21 cellular contexts compared by ENCODE assay signal in genomic region chr1:61320575-61320974, GRCh38.
"Had no signal": no experiment of that assay in that cellular context is flagged by ENCODE, and none has a peak within 500 bp of the region (broad histone marks: within the 10 kb centered on the region; RNA-seq: fewer than 3 reads in every experiment).

No MANE protein-coding gene starts in this region.

- H3K27ac ChIP-seq: ovary had no signal

- H3K36me3 Mint-ChIP-seq: naive thymus-derived CD8-positive, alpha-beta T cell had no signal

- H3K27me3 ChIP-seq: breast epithelium, gastroesophageal sphincter, heart right ventricle, ovary, suprapubic skin, transverse colon had no signal

- H3K36me3 ChIP-seq: breast epithelium, gastroesophageal sphincter, heart right ventricle, ovary, suprapubic skin, transverse colon had no signal

- H3K27me3 Mint-ChIP-seq: activated naive CD4-positive, alpha-beta T cell treated with anti-CD3 and anti-CD28 coated beads, Interleukin-2, amount 50 U/mL, for 24 hours; naive thymus-derived CD8-positive, alpha-beta T cell had no signal

- H3K4me3 ChIP-seq: breast epithelium, gastroesophageal sphincter, heart right ventricle, ovary, psoas muscle, suprapubic skin, transverse colon had no signal

- H3K9me3 Mint-ChIP-seq: activated CD4-positive, alpha-beta T cell treated with anti-CD3 and anti-CD28 coated beads, Interleukin-2, amount 10 ng/mL, durations not matched to agents 24 days and 14 days; activated naive CD4-positive, alpha-beta T cell treated with anti-CD3 and anti-CD28 coated beads, Interleukin-2, amount 50 U/mL, for 24 hours; naive thymus-derived CD8-positive, alpha-beta T cell; stimulated activated naive CD8-positive, alpha-beta T cell treated with anti-CD3 and anti-CD28 coated beads, Interleukin-15, Interleukin-2, amounts not matched to agents 100 ng/mL and 50 ng/mL, for 24 hours had no signal

- DNase-seq: activated CD4-positive, alpha-beta T cell treated with anti-CD3 and anti-CD28 coated beads, Interleukin-2, amount 10 ng/mL, durations not matched to agents 24 days and 14 days; activated gamma-delta T cell; activated T-cell treated with anti-CD3 and anti-CD28 coated beads, Interleukin-2, amount 50 U/mL, for 72 hours; cerebellar nuclear complex; cortex of kidney; erythroblast; heart right ventricle; kidney glomerular epithelial cell; naive thymus-derived CD8-positive, alpha-beta T cell; ovary; psoas muscle; right cardiac atrium; stimulated activated CD4-positive, alpha-beta T cell treated with anti-CD3 and anti-CD28 coated beads, Interleukin-2, amount 100 ng/mL, for 24 hours; T-helper 9 cell; transverse colon had no signal

- FAIRE-seq: astrocyte had no signal

- H3K9me3 ChIP-seq: breast epithelium, gastroesophageal sphincter, ovary, psoas muscle, suprapubic skin, transverse colon had no signal

- H3K4me1 Mint-ChIP-seq: naive thymus-derived CD8-positive, alpha-beta T cell had no signal

- ATAC-seq: activated T-cell treated with anti-CD3 and anti-CD28 coated beads, Interleukin-2, amount 50 U/mL, for 72 hours; gastroesophageal sphincter; heart right ventricle; naive thymus-derived CD8-positive, alpha-beta T cell; psoas muscle; right cardiac atrium had no signal

- H3K4me3 Mint-ChIP-seq: activated CD4-positive, alpha-beta T cell treated with anti-CD3 and anti-CD28 coated beads, Interleukin-2, amount 10 ng/mL, durations not matched to agents 24 days and 14 days; activated naive CD4-positive, alpha-beta T cell treated with anti-CD3 and anti-CD28 coated beads, Interleukin-2, amount 50 U/mL, for 24 hours; naive thymus-derived CD8-positive, alpha-beta T cell; stimulated activated naive CD8-positive, alpha-beta T cell treated with anti-CD3 and anti-CD28 coated beads, Interleukin-15, Interleukin-2, amounts not matched to agents 100 ng/mL and 50 ng/mL, for 24 hours had no signal

- H3K27ac Mint-ChIP-seq: naive thymus-derived CD8-positive, alpha-beta T cell had no signal
